ENCODE assay signal across 8 cellular contexts in genomic region chr2:56183643-56184499, GRCh38. TPM values are rescaled to one million over a fixed set of nuclear protein-coding genes. Genes with fewer than 3 reads are reported as not detected.
DNase-seq lines count a peak whose midpoint lies in the region; ATAC-seq, FAIRE-seq and TF ChIP-seq lines count a peak whose summit lies in the region.

CCDC85A (plus strand) TSS chr2:56183990; CDS start chr2:56184625, 635 bp downstream.

- ATAC-seq in GM19467 (IDR thresholded peaks at IDR 0.05; ENCODE audit: unreplicated experiment) (peak; percentile 97), HG03571 (IDR thresholded peaks at IDR 0.05; ENCODE audit: unreplicated experiment) (peak; percentile 94)

- peak; percentile 76 for FAIRE-seq in endothelial cell of umbilical vein (lab: Jason Lieb, UNC)

- DNase-seq in COLO829 (ENCODE audit: low spot score), result peak; percentile 58
- DNase-seq in NCI-H748 (lab: John Stamatoyannopoulos, UW; ENCODE audit: unreplicated experiment), result peak; percentile 84
- peak; percentile 1 to 2 for DNase-seq in activated CD8-positive, alpha-beta memory T cell treated with anti-CD3 and anti-CD28 coated beads for 4 hours (ENCODE audit: low read depth in 2 of 2)
- peak; percentile 86 for DNase-seq in endothelial cell of umbilical vein (ENCODE audit: low read depth, low spot score)
- peak; percentile 76 to 95 for DNase-seq in mesothelial cell of epicardium (ENCODE audit: low spot score in 2 of 2, unreplicated experiment in 2 of 2)
- peak; percentile 50 for DNase-seq in stimulated activated CD8-positive, alpha-beta memory T cell treated with anti-CD3 and anti-CD28 coated beads, Interleukin-15, amount 100 ng/mL, for 48 hours (ENCODE audit: low read depth in 2 of 2)

- dilution Hi-C loops in endothelial cell of umbilical vein (cut with MboI; ENCODE audit: extremely low pct_ligation_motif_present, low sequenced_read_pairs), result no loop called here

- peaks cover 13% of the 10 kb centered on the region for H3K79me2 ChIP-seq in endothelial cell of umbilical vein (ENCODE audit: control insufficient read depth, insufficient read depth, low read length)

- no peaks in the 10 kb centered on the region for H3K9me3 Mint-ChIP-seq in mesothelial cell of epicardium

- no peaks in the 10 kb centered on the region for H3K36me3 Mint-ChIP-seq in mesothelial cell of epicardium

- CTCF ChIA-PET in endothelial cell of umbilical vein (lab: Charles Lee), result interaction anchor here (0.6 to 4.8 kb wide), 57 partner anchors 8 to 1336 kb away, joined by 3 to 115 read pairs (median 4); no protein-coding TSS in a partner anchor

- H2AFZ ChIP-seq in endothelial cell of umbilical vein (ENCODE audit: low read depth, low read length), result peak within 1 kb of the TSS; percentile 52

- no peaks in the 10 kb centered on the region for H3K9me1 ChIP-seq in endothelial cell of umbilical vein (replicated peaks; ENCODE audit: control insufficient read depth, extremely low read depth, insufficient read depth, low read length)

- no peaks in the 10 kb centered on the region for H3K27me3 ChIP-seq in endothelial cell of umbilical vein (ENCODE audit: control insufficient read depth in 2 of 2, insufficient read depth in 2 of 2, low read length in 2 of 2)

- H3K9ac ChIP-seq in endothelial cell of umbilical vein (replicated peaks; ENCODE audit: extremely low read depth, insufficient read depth, low read length), result peak within 1 kb of the TSS; percentile 46

- no peaks in the 10 kb centered on the region for H4K20me1 ChIP-seq in endothelial cell of umbilical vein (replicated peaks; ENCODE audit: control insufficient read depth, extremely low read depth, insufficient read depth, low read length)

- TF ChIP-seq CTCF in endothelial cell of umbilical vein (IDR thresholded peaks at IDR 0.05; ENCODE audit: extremely low read depth in 1 of 2, insufficient read depth in 1 of 2, low read depth in 1 of 2, low read length in 2 of 2) (peak; percentile 93 to 96), mesothelial cell of epicardium (IDR thresholded peaks at IDR 0.05; ENCODE audit: unreplicated experiment) (peak; percentile 95)

- H3K27me3 Mint-ChIP-seq in mesothelial cell of epicardium (ENCODE audit: low read depth), result peaks cover 64% of the 10 kb centered on the region

- H3K4me2 ChIP-seq in endothelial cell of umbilical vein (ENCODE audit: insufficient read depth, low read length), result peak within 1 kb of the TSS; percentile 75

- peak within 1 kb of the TSS; percentile 14 for H3K27ac ChIP-seq in endothelial cell of umbilical vein (ENCODE audit: insufficient read depth, low read depth, low read length)

- peaks cover 20% of the 10 kb centered on the region for H3K4me1 Mint-ChIP-seq in mesothelial cell of epicardium

- H3K4me3 ChIP-seq in endothelial cell of umbilical vein (replicated peaks in 1 of 3; ENCODE audit: insufficient read depth in 1 of 3, low read depth in 1 of 3, low read length in 3 of 3), result peak within 1 kb of the TSS; percentile 50 to 92 (median 84)

- H3K9me3 ChIP-seq in endothelial cell of umbilical vein (replicated peaks; ENCODE audit: control insufficient read depth, insufficient read depth, low read length), result no peaks in the 10 kb centered on the region

- no TSS peak for BruUV-seq in endothelial cell of umbilical vein (replicated peaks; lab: Mats Ljungman, UMichigan)

- H3K4me1 ChIP-seq in endothelial cell of umbilical vein (ENCODE audit: control insufficient read depth, extremely low read depth, insufficient read depth, low read length), result peaks cover 16% of the 10 kb centered on the region

- H3K4me3 Mint-ChIP-seq in mesothelial cell of epicardium, result peak within 1 kb of the TSS; percentile 77

- POLR2A ChIA-PET in endothelial cell of umbilical vein (lab: Charles Lee), result interaction anchor here (0.6 kb wide), 1 partner anchor 867 kb away, joined by 5 read pairs; no protein-coding TSS in a partner anchor

- intact Hi-C loops in endothelial cell of umbilical vein (cut with micrococcal nuclease), result loop anchor here (1.0 to 10.0 kb wide), 8 partner anchors 341 to 1332 kb away; no protein-coding TSS in a partner anchor

- no peaks in the 10 kb centered on the region for H3K36me3 ChIP-seq in endothelial cell of umbilical vein (ENCODE audit: control insufficient read depth in 2 of 2, extremely low read depth in 1 of 2, insufficient read depth in 2 of 2, low read length in 2 of 2)

- no peak for TF ChIP-seq POLR2A in endothelial cell of umbilical vein (IDR thresholded peaks at IDR 0.05; ENCODE audit: low read depth, low read length)

- H3K27ac Mint-ChIP-seq in mesothelial cell of epicardium, result no peak within 1 kb of the TSS

TF ChIP-seq in endothelial cell of umbilical vein, 7 proteins besides CTCF, POLR2A, EP300 and RAD21:
- TF ChIP-seq POLR2AphosphoS5 (IDR thresholded peaks at IDR 0.05; ENCODE audit: insufficient read depth, low read depth, low read length) (peak; percentile 47), MAX (IDR thresholded peaks at IDR 0.05; ENCODE audit: insufficient read depth, insufficient read length) (no peak), MYC (IDR thresholded peaks at IDR 0.05; ENCODE audit: low read depth, low read length) (no peak), JUN (IDR thresholded peaks at IDR 0.05; ENCODE audit: borderline replicate concordance, insufficient read depth, insufficient read length, low read depth) (no peak), EZH2 (IDR thresholded peaks at IDR 0.05; ENCODE audit: borderline replicate concordance, low read depth, low read length, severe bottlenecking) (no peak), FOS (IDR thresholded peaks at IDR 0.05; ENCODE audit: borderline replicate concordance, insufficient read depth, low read length) (no peak), GATA2 (IDR thresholded peaks at IDR 0.05; ENCODE audit: insufficient read depth, insufficient read length, low read depth, low read length) (no peak)

RNA-seq across cellular contexts. Expression of gene CCDC85A, which starts in this region (rescaled TPM):
- total RNA-seq in endothelial cell of umbilical vein (10.4 and 16.9 TPM in 2 replicates), mesothelial cell of epicardium (1.8 to 2.2 TPM (median 1.9 TPM) in 3 replicates)
- 5.1 and 6.0 TPM in 2 replicates for polyA plus RNA-seq in endothelial cell of umbilical vein
- polyA plus RNA-seq in endothelial cell of umbilical vein (2011; cell fraction: cytosol; rRNA removed), result 5.5 and 7.1 TPM in 2 replicates
- polyA plus RNA-seq in endothelial cell of umbilical vein (2011; cell fraction: nucleus; rRNA removed), result 8.0 and 8.8 TPM in 2 replicates
- 5.5 and 9.0 TPM in 2 replicates for polyA plus RNA-seq in endothelial cell of umbilical vein (2012)
- 10.1 and 12.0 TPM in 2 replicates for polyA minus RNA-seq in endothelial cell of umbilical vein
- polyA minus RNA-seq in endothelial cell of umbilical vein (2011; cell fraction: cytosol; rRNA and poly(A)+ RNA removed), result not detected
- polyA minus RNA-seq in endothelial cell of umbilical vein (2011; cell fraction: nucleus; rRNA and poly(A)+ RNA removed), result 22.0 and 38.6 TPM in 2 replicates

Comparison
In these comparisons a context has a peak if more than half of its experiments do, and no peak if none do; other contexts are left out.
1. Peak in every context shown above with its lines: DNase-seq, ATAC-seq, H3K4me3 ChIP-seq and H3K27ac ChIP-seq.
2. DNase-seq: peak in every context shown above with its lines; median percentile 86 in endothelial cell of umbilical vein; 86 in mesothelial cell of epicardium; 84 in NCI-H748; 58 in COLO829; 50 in stimulated activated CD8-positive, alpha-beta memory T cell treated with anti-CD3 and anti-CD28 coated beads, Interleukin-15, amount 100 ng/mL, for 48 hours; 2 in activated CD8-positive, alpha-beta memory T cell treated with anti-CD3 and anti-CD28 coated beads for 4 hours.